Comparison of ENCODE assay signal across 28 cellular contexts in the genomic region with DNA sequence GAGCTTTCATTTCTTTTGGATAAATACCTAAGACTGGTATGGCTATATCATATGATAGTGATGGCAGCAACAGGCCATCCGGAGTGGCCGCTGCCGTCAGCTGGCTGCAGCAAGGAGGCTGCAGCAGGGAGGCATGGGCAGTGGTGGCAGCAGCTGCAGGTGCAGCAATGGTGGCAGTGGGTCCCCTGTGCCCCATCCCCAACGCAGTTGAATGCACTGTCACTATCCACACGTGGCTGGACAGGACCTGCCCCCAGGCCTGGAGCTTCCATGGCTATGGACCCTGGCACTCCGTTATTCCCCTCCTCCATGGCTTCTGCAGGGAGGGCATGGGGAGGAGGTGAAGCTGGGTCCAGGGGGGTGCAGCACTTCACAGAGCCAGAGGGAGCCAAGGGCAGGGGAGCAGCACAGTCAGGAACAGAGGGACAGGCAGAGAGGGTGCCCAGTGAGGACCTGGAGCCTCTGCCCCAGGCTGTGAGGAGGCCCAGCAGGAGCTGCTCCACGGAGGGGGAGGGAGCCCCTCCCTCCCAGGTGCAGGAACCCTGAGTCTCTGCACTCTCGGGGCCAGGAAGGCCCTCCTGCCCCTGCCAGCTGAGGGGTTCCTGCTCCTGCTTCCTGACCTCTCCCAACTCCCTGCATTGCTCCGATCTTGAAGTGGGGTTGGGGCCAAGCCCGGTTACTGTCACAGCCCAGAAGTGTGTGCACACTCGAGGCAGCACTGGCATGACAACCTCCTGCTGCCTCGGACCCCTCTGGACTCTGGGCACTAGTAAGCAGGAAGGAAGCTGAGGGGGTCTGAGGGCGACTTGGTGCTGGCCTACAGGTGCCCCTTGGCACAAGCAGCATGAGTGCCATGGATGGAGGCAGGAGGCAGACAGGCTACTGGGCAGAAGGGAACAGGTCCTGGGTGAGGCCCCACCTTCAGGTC.
"Had no signal": no experiment of that assay in that cellular context is flagged by ENCODE, and none has a peak within 500 bp of the region (broad histone marks: within the 10 kb centered on the region; RNA-seq: fewer than 3 reads in every experiment).

No MANE protein-coding gene starts in this region.

- H3K79me2 ChIP-seq: hepatocyte, parathyroid adenoma had no signal

- H3K36me3 Mint-ChIP-seq: activated naive CD8-positive, alpha-beta T cell; memory B cell had no signal

- H3K27me3 ChIP-seq: adrenal gland, dorsolateral prefrontal cortex, esophagus muscularis mucosa, hepatocyte, stomach, suprapubic skin, transverse colon had no signal

- H3K4me3 ChIP-seq: adrenal gland, dorsolateral prefrontal cortex, esophagus muscularis mucosa, hepatocyte, stomach, suprapubic skin, transverse colon had no signal

- H3K27ac Mint-ChIP-seq: activated naive CD8-positive, alpha-beta T cell; activated T-cell treated with anti-CD3 and anti-CD28 coated beads, Interleukin-2, amount 50 U/mL, for 24 hours; activated T-helper 2 cell treated with anti-CD3 and anti-CD28 coated beads, Interferon-gamma antibody, Interleukin-2, Interleukin-4, amounts not matched to agents 10 μg/mL and 5 μg/mL and 100 μg/mL, durations not matched to agents 14 hours and 24 hours and 36 hours; effector memory CD8-positive, alpha-beta T cell; memory B cell; nephron had no signal

- H3K9ac ChIP-seq: parathyroid adenoma had no signal

- H3K4me1 ChIP-seq: adrenal gland, esophagus muscularis mucosa, parathyroid adenoma, stomach, suprapubic skin, transverse colon had no signal

- H2AFZ ChIP-seq: hepatocyte, parathyroid adenoma had no signal

- H3K9me3 Mint-ChIP-seq: effector memory CD8-positive, alpha-beta T cell had no signal

- H3K9me3 ChIP-seq: adrenal gland, suprapubic skin had no signal

- DNase-seq: activated CD4-positive, alpha-beta T cell treated with anti-CD3 and anti-CD28 coated beads for 1 hour; activated CD4-positive, alpha-beta T cell treated with anti-CD3 and anti-CD28 coated beads, Interleukin-2, amount 50 U/mL, for 1 hour; activated CD8-positive, alpha-beta memory T cell treated with anti-CD3 and anti-CD28 coated beads for 24 hours; activated CD8-positive, alpha-beta memory T cell treated with anti-CD3 and anti-CD28 coated beads, Interleukin-2, amount 50 U/mL, for 4 hours; activated naive CD4-positive, alpha-beta T cell; activated T-cell treated with anti-CD3 and anti-CD28 coated beads, Interleukin-2, amount 50 U/mL, for 24 hours; central memory CD4-positive, alpha-beta T cell; dorsolateral prefrontal cortex; effector memory CD8-positive, alpha-beta T cell; glutamatergic neuron; stimulated activated CD4-positive, alpha-beta T cell treated with anti-CD3 and anti-CD28 coated beads, Interleukin-4, amount 100 ng/mL, for 24 hours; stomach; T-helper 1 cell; transverse colon had no signal

- ATAC-seq: effector memory CD8-positive, alpha-beta T cell had no signal

- FAIRE-seq: astrocyte, colon, endothelial cell of umbilical vein, frontal cortex, TTC549 had no signal

- H3K4me1 Mint-ChIP-seq: memory B cell, nephron had no signal

- H3K27ac ChIP-seq: adrenal gland, dorsolateral prefrontal cortex, esophagus muscularis mucosa, hepatocyte, parathyroid adenoma, stomach, suprapubic skin, transverse colon had no signal

- H3K4me2 ChIP-seq: hepatocyte had no signal

- H3K27me3 Mint-ChIP-seq: activated naive CD8-positive, alpha-beta T cell; activated T-cell treated with anti-CD3 and anti-CD28 coated beads, Interleukin-2, amount 50 U/mL, for 24 hours; effector memory CD8-positive, alpha-beta T cell; memory B cell had no signal

- H3K4me3 Mint-ChIP-seq: activated naive CD8-positive, alpha-beta T cell; activated T-cell treated with anti-CD3 and anti-CD28 coated beads, Interleukin-2, amount 50 U/mL, for 24 hours; effector memory CD8-positive, alpha-beta T cell; memory B cell; nephron had no signal

- H3K36me3 ChIP-seq: adrenal gland, esophagus muscularis mucosa, stomach, suprapubic skin, transverse colon had no signal
